Comparison of ENCODE assay signal across 8 cellular contexts in genomic region chr20:62386383-62387218, GRCh38. TPM values are rescaled to one million over a fixed set of nuclear protein-coding genes. Genes with fewer than 3 reads are reported as not detected.
DNase-seq lines count a peak whose midpoint lies in the region; ATAC-seq and TF ChIP-seq lines count a peak whose summit lies in the region.

RPS21 (plus strand) TSS chr20:62387103; CDS start chr20:62387339, 236 bp downstream.

- BruUV-seq in mammary epithelial cell (replicated peaks; lab: Mats Ljungman, UMichigan) = TSS peak; percentile 60

- H3K4me1 ChIP-seq in ACC112 (ENCODE audit: control insufficient read depth, insufficient read depth, low read length, unreplicated experiment) = peaks cover 14% of the 10 kb centered on the region
- peaks cover 19% of the 10 kb centered on the region for H3K4me1 ChIP-seq in mammary epithelial cell (ENCODE audit: insufficient read depth, low read length)
- peaks cover 31 to 69% (median 40%) of the 10 kb centered on the region in 6 donors for H3K4me1 ChIP-seq in spleen

- peak in 1 of 3 donors; percentile 45 for TF ChIP-seq POLR2A in spleen (IDR thresholded peaks at IDR 0.05)

- H2AFZ ChIP-seq in ACC112 (ENCODE audit: low read length, unreplicated experiment) (peak within 1 kb of the TSS; percentile 97), mammary epithelial cell (ENCODE audit: low read depth, low read length) (peak within 1 kb of the TSS; percentile 57)

- H3K27ac ChIP-seq in ACC112 (ENCODE audit: low read depth, low read length) (peak within 1 kb of the TSS; percentile 68), mammary epithelial cell (ENCODE audit: insufficient read depth, low read depth, low read length) (peak within 1 kb of the TSS; percentile 66), spleen (peak within 1 kb of the TSS; percentile 82 to 99 (median 96))

- H3K4me3 ChIP-seq in ACC112 (ENCODE audit: low read depth, low read length) (peak within 1 kb of the TSS; percentile 100), WI38 (ENCODE audit: low read depth, low read length) (peak within 1 kb of the TSS; percentile 99), mammary epithelial cell (replicated peaks in 1 of 3; ENCODE audit: insufficient read depth in 1 of 3, low read depth in 2 of 3, low read length in 3 of 3) (peak within 1 kb of the TSS; percentile 90 to 100 (median 92)), spleen (peak within 1 kb of the TSS; percentile 89 to 99 (median 95))

- TF ChIP-seq CTCF in WI38 (IDR thresholded peaks at IDR 0.05; ENCODE audit: low read depth, low read length) (no peak), mammary epithelial cell (conservative IDR thresholded peaks at IDR 0.05 in 1 of 2, IDR thresholded peaks at IDR 0.05 in 1 of 2; ENCODE audit: extremely low read depth in 1 of 2, insufficient read depth in 1 of 2, low read depth in 1 of 2, low read length in 2 of 2) (no peak), spleen (IDR thresholded peaks at IDR 0.05 in 8 of 11, conservative IDR thresholded peaks at IDR 0.05 in 3 of 11) (peak in 4 of 11 experiments; percentile 22 to 42 (median 38))

- CTCF ChIA-PET in mammary epithelial cell (lab: Charles Lee; ENCODE audit: low non-redundant PET) = interaction anchor here (0.7 kb wide), 1 partner anchor 231 kb away, joined by 9 read pairs; no protein-coding TSS in a partner anchor

- under 1% methylated on average over 26 of the region's 83 CpGs for WGBS in mammary epithelial cell (ENCODE audit: low coverage, missing lambda C conversion rate)
- WGBS in spleen, 5 donors = 0 to 2% (median 0%) methylated on average over 32 to 83 of the region's 83 CpGs

- DNase-seq in NCI-H2171 treated with DMSO at 0.1 percent for 48 hours (lab: John Stamatoyannopoulos, UW) (peak; percentile 94), mammary epithelial cell (peak; percentile 85), inferior parietal cortex (ENCODE audit: extremely low spot score) (peak; percentile 94), spleen (peak; percentile 98)

- intact Hi-C loops in mammary epithelial cell (cut with micrococcal nuclease) = loop anchor here (1.0 to 10.0 kb wide), 6 partner anchors 84 to 372 kb away; partner anchors contain the start of genes ADRM1, MTG2, PSMA7 and SS18L1
- intact Hi-C loops in spleen (cut with DNase I; ENCODE audit: low total_unique reads) = loop anchor here (10.0 kb wide), 1 partner anchor 372 kb away; no protein-coding TSS in a partner anchor

- H3K9ac ChIP-seq in mammary epithelial cell (ENCODE audit: insufficient read depth, low read length) = peak within 1 kb of the TSS; percentile 89

- H3K79me2 ChIP-seq in ACC112 (ENCODE audit: control insufficient read depth, insufficient read depth, low read length, unreplicated experiment) (peaks cover 46% of the 10 kb centered on the region), mammary epithelial cell (ENCODE audit: insufficient read depth, low read length) (peaks cover 59% of the 10 kb centered on the region)

- H3K27me3 ChIP-seq in ACC112 (ENCODE audit: insufficient read depth, low read length) (no peaks in the 10 kb centered on the region), mammary epithelial cell (ENCODE audit: insufficient read depth, low read length) (no peaks in the 10 kb centered on the region), spleen (replicated peaks in 1 of 7) (no peaks in the 10 kb centered on the region)

- H3K36me3 ChIP-seq in ACC112 (ENCODE audit: insufficient read depth, low read length) (peaks cover 13% of the 10 kb centered on the region), mammary epithelial cell (ENCODE audit: insufficient read depth, low read length) (peaks cover 11% of the 10 kb centered on the region), spleen (peaks cover 0 to 44% (median 32%) of the 10 kb centered on the region in 6 donors)

- in situ Hi-C loops in mammary epithelial cell (cut with MboI; ENCODE audit: low sequenced_read_pairs in 2 of 2) = loop anchor here in 1 of 2 donors (25.0 kb wide), 1 partner anchor 226 kb away; no protein-coding TSS in a partner anchor

- H3K4me2 ChIP-seq in mammary epithelial cell (ENCODE audit: insufficient read depth, low read depth, low read length) = peak within 1 kb of the TSS; percentile 82

- peak; percentile 82 for ATAC-seq in GM18868 (IDR thresholded peaks at IDR 0.05; ENCODE audit: unreplicated experiment)
- ATAC-seq in HG03108 (IDR thresholded peaks at IDR 0.05; ENCODE audit: unreplicated experiment) = peak; percentile 83

- dilution Hi-C loops in mammary epithelial cell (cut with HindIII; ENCODE audit: low sequenced_read_pairs) = no loop called here

- no peaks in the 10 kb centered on the region for H4K20me1 ChIP-seq in mammary epithelial cell (ENCODE audit: insufficient read depth, low read length)

- H3K9me3 ChIP-seq in mammary epithelial cell (replicated peaks; ENCODE audit: insufficient read depth, low read length) (no peaks in the 10 kb centered on the region), spleen (no peaks in the 10 kb centered on the region)

RNA-seq across cellular contexts. Expression of gene RPS21, which starts in this region (rescaled TPM):
- total RNA-seq in mammary epithelial cell (1,000 to 10,000 TPM in 1 of 2 donors, 100 to 1,000 TPM in 1; 894 to 1,553 TPM), spleen (1,000 to 10,000 TPM; 1,168 to 3,909 (median 1,666) TPM)
- polyA plus RNA-seq in mammary epithelial cell (3,470 TPM), spleen (over 10,000 TPM in 2 of 3 donors, 1,000 to 10,000 TPM in 1; 9,792 to 11,722 (median 10,372) TPM)
- polyA minus RNA-seq in mammary epithelial cell = 261 TPM

Comparison
In these comparisons a context has a peak if more than half of its experiments do, and no peak if none do; other contexts are left out.
1. Peak in every context shown above with its lines: DNase-seq, ATAC-seq, H3K4me3 ChIP-seq and H3K27ac ChIP-seq.